ENCODE assay signal across 18 cellular contexts in the genomic region with DNA sequence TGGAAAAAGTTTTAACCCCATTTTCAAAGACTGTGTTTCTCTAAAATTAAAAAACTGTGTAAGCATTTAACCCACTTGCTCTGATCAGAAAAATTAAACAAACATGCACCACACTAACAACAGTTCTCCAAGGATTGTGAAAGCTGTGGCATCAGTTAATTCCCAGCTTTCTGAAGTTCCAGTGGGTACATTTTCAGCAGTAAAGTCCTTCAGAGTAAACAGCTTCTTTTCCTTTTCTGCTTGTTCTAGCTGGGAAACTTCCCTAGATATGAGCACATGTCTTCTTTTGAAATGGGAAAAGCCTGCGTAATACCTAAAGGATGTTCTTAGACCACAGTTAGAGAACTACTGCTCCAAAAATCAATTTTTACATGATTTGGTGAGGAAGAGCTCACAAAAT. TPM values are rescaled to one million over a fixed set of nuclear protein-coding genes. Genes with fewer than 3 reads are reported as not detected.
A peak's percentile ranks its signal among the peaks of the same experiment; 100 is the strongest.
DNase-seq lines count a peak whose midpoint lies in the region; ATAC-seq and TF ChIP-seq lines count a peak whose summit lies in the region.
"Had no signal": no experiment of that assay in that cellular context is flagged by ENCODE, and none has a peak within 500 bp of the region (broad histone marks: within the 10 kb centered on the region; RNA-seq: fewer than 3 reads in every experiment).

No MANE protein-coding gene starts in this region.

- no peaks in the 10 kb centered on the region for H3K9me2 ChIP-seq in SK-N-SH

- peaks cover 61% of the 10 kb centered on the region for H3F3A ChIP-seq in SK-N-SH (replicated peaks; ENCODE audit: insufficient read depth)

- TF ChIP-seq POLR2A in vagina (IDR thresholded peaks at IDR 0.05) (no peak), erythroblast (IDR thresholded peaks at IDR 0.05; ENCODE audit: low read length) (no peak)

- no peak for DNase-seq in SK-N-SH
- DNase-seq in fibroblast of peridontal ligament (ENCODE audit: extremely low read depth), result peak; percentile 59
- no peak for DNase-seq in psoas muscle
- no peak for DNase-seq in vagina (ENCODE audit: extremely low spot score in 2 of 2)
- DNase-seq in erythroblast (lab: John Stamatoyannopoulos, UW), result no peak
- DNase-seq in middle frontal gyrus (ENCODE audit: extremely low spot score, low spot score), result no peak
- no peak for DNase-seq in HK-2 (ENCODE audit: unreplicated experiment)
- DNase-seq: Calu3; CD4-positive, alpha-beta memory T cell; DMS79; NCI-H1092 treated with DMSO at 0.1 percent for 48 hours; NCI-H1694; NCI-H2227 treated with DMSO at 0.1 percent for 48 hours; NCI-H524 had no signal

- peak overlapping the region; percentile 92 for H3K4me2 ChIP-seq in SK-N-SH
- H3K4me2 ChIP-seq: GM23338 had no signal

- TF ChIP-seq CTCF in SK-N-SH (IDR thresholded peaks at IDR 0.05), result no peak
- no peak for TF ChIP-seq CTCF in psoas muscle (IDR thresholded peaks at IDR 0.05)
- no peak for TF ChIP-seq CTCF in vagina (IDR thresholded peaks at IDR 0.05)

- no peak for ATAC-seq in SK-N-SH treated with all-trans-retinoic acid at 6 μM for 48 hours
- ATAC-seq in psoas muscle, result no peak
- ATAC-seq: GM23338 had no signal

- no peak overlapping the region for H2AFZ ChIP-seq in SK-N-SH (ENCODE audit: low read depth)
- H2AFZ ChIP-seq: GM23338 had no signal

- no peak for TF ChIP-seq RAD21 in SK-N-SH (IDR thresholded peaks at IDR 0.05; ENCODE audit: low read length)

- POLR2A ChIA-PET in SK-N-SH (lab: Yijun Ruan, JAX), result no interaction called here

- H3K27ac ChIP-seq in SK-N-SH (ENCODE audit: low read depth in 2 of 2, low read length in 1 of 2) (peak overlapping the region; percentile 91 to 99), psoas muscle (peak overlapping the region; percentile 91), vagina (peak overlapping the region; percentile 99)
- H3K27ac ChIP-seq: 22Rv1 had no signal

- H3K27me3 ChIP-seq in SK-N-SH (ENCODE audit: insufficient read depth) (no peaks in the 10 kb centered on the region), psoas muscle (ENCODE audit: insufficient read depth in 3 of 3, low read length in 2 of 3) (peaks cover 0 to 6% (median 0%) of the 10 kb centered on the region in 3 donors), vagina (no peaks in the 10 kb centered on the region)

- H3K9me3 ChIP-seq in SK-N-SH (no peaks in the 10 kb centered on the region), psoas muscle (no peaks in the 10 kb centered on the region), vagina (no peaks in the 10 kb centered on the region)

- H3K4me1 ChIP-seq in SK-N-SH (ENCODE audit: control insufficient read depth in 1 of 2, insufficient read depth in 2 of 2, low read depth in 1 of 2, low read length in 1 of 2) (peaks cover 6 to 46% of the 10 kb centered on the region in 2 experiments), psoas muscle (peaks cover 73% of the 10 kb centered on the region), vagina (peaks cover 73% of the 10 kb centered on the region)

- CTCF ChIA-PET in SK-N-SH (lab: Yijun Ruan, JAX), result interaction anchor here (1.3 to 2.3 kb wide), 2 partner anchors 10 to 14 kb away, joined by 3 to 10 read pairs; no protein-coding TSS in a partner anchor

- peaks cover 23% of the 10 kb centered on the region; the same call in 1 of the 2 replicates for H4K20me1 ChIP-seq in SK-N-SH (ENCODE audit: insufficient read depth)

- H3K79me2 ChIP-seq in SK-N-SH (ENCODE audit: insufficient read depth), result peaks cover 100% of the 10 kb centered on the region

- intact Hi-C loops in psoas muscle (cut with DNase I) (loop anchor here in 1 of 2 donors (5.0 kb wide), 1 partner anchor 92 kb away; no protein-coding TSS in a partner anchor), vagina (cut with DNase I) (no loop called here)

- 58% methylated on average over 1 of the region's 1 CpG for WGBS in SK-N-SH (ENCODE audit: low lambda C conversion rate)
- 81 to 88% (median 87%) methylated on average over 1 of the region's 1 CpG for WGBS in psoas muscle, 3 donors

- no peak for TF ChIP-seq EP300 in SK-N-SH (IDR thresholded peaks at IDR 0.05; ENCODE audit: borderline replicate concordance in 1 of 2, low read depth in 1 of 2, low read length in 1 of 2)

- H3K36me3 ChIP-seq in SK-N-SH (replicated peaks in 1 of 2; ENCODE audit: control insufficient read depth in 1 of 2, insufficient read depth in 2 of 2, low read length in 1 of 2) (peaks cover 24 to 72% of the 10 kb centered on the region in 2 experiments), psoas muscle (ENCODE audit: insufficient read depth in 1 of 2, low read depth in 1 of 2) (no peaks in the 10 kb centered on the region), vagina (no peaks in the 10 kb centered on the region)

- H3K4me3 ChIP-seq in SK-N-SH (ENCODE audit: low read depth in 2 of 2, low read length in 1 of 2), result peak overlapping the region in 1 of 2 experiments; percentile 32; a peak in 1 of 4 replicates
- peak overlapping the region; percentile 8 for H3K4me3 ChIP-seq in psoas muscle
- no peak overlapping the region for H3K4me3 ChIP-seq in vagina
- H3K4me3 ChIP-seq: GM23338 had no signal

- peak overlapping the region; percentile 45 for H3K9ac ChIP-seq in SK-N-SH

TF ChIP-seq in SK-N-SH, 30 proteins besides CTCF, POLR2A, EP300 and RAD21:
- TF ChIP-seq, protein P1, sequence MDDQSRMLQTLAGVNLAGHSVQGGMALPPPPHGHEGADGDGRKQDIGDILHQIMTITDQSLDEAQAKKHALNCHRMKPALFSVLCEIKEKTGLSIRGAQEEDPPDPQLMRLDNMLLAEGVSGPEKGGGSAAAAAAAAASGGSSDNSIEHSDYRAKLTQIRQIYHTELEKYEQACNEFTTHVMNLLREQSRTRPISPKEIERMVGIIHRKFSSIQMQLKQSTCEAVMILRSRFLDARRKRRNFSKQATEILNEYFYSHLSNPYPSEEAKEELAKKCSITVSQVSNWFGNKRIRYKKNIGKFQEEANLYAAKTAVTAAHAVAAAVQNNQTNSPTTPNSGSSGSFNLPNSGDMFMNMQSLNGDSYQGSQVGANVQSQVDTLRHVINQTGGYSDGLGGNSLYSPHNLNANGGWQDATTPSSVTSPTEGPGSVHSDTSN (IDR thresholded peaks at IDR 0.05), result no peak
- TF ChIP-seq JUND (IDR thresholded peaks at IDR 0.05) (no peak), RXRA (IDR thresholded peaks at IDR 0.05; ENCODE audit: borderline replicate concordance, low read depth) (no peak), TAF1 (IDR thresholded peaks at IDR 0.05; ENCODE audit: borderline replicate concordance, low read depth, low read length) (no peak)
- TF ChIP-seq, protein P2, sequence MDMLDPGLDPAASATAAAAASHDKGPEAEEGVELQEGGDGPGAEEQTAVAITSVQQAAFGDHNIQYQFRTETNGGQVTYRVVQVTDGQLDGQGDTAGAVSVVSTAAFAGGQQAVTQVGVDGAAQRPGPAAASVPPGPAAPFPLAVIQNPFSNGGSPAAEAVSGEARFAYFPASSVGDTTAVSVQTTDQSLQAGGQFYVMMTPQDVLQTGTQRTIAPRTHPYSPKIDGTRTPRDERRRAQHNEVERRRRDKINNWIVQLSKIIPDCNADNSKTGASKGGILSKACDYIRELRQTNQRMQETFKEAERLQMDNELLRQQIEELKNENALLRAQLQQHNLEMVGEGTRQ (IDR thresholded peaks at IDR 0.05; ENCODE audit: borderline replicate concordance, low read depth, low read length), result no peak

TF ChIP-seq in SK-N-SH treated with all-trans-retinoic acid at 6 μM for 48 hours, 23 proteins besides CTCF, POLR2A, EP300 and RAD21:
- TF ChIP-seq TOX (CRISPR knock-in tag; IDR thresholded peaks at IDR 0.05; ENCODE audit: borderline replicate concordance) (no peak), RARB (CRISPR knock-in tag; IDR thresholded peaks at IDR 0.05) (no peak), CSDC2 (CRISPR knock-in tag; IDR thresholded peaks at IDR 0.05) (no peak), PPARA (CRISPR knock-in tag; IDR thresholded peaks at IDR 0.05; ENCODE audit: borderline replicate concordance) (no peak), ZNF565 (CRISPR knock-in tag; conservative IDR thresholded peaks at IDR 0.05; ENCODE audit: low read depth) (no peak)
- TF ChIP-seq, protein P3, sequence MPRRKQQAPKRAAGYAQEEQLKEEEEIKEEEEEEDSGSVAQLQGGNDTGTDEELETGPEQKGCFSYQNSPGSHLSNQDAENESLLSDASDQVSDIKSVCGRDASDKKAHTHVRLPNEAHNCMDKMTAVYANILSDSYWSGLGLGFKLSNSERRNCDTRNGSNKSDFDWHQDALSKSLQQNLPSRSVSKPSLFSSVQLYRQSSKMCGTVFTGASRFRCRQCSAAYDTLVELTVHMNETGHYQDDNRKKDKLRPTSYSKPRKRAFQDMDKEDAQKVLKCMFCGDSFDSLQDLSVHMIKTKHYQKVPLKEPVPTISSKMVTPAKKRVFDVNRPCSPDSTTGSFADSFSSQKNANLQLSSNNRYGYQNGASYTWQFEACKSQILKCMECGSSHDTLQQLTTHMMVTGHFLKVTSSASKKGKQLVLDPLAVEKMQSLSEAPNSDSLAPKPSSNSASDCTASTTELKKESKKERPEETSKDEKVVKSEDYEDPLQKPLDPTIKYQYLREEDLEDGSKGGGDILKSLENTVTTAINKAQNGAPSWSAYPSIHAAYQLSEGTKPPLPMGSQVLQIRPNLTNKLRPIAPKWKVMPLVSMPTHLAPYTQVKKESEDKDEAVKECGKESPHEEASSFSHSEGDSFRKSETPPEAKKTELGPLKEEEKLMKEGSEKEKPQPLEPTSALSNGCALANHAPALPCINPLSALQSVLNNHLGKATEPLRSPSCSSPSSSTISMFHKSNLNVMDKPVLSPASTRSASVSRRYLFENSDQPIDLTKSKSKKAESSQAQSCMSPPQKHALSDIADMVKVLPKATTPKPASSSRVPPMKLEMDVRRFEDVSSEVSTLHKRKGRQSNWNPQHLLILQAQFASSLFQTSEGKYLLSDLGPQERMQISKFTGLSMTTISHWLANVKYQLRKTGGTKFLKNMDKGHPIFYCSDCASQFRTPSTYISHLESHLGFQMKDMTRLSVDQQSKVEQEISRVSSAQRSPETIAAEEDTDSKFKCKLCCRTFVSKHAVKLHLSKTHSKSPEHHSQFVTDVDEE (CRISPR knock-in tag; IDR thresholded peaks at IDR 0.05), result no peak
- TF ChIP-seq, protein P4, sequence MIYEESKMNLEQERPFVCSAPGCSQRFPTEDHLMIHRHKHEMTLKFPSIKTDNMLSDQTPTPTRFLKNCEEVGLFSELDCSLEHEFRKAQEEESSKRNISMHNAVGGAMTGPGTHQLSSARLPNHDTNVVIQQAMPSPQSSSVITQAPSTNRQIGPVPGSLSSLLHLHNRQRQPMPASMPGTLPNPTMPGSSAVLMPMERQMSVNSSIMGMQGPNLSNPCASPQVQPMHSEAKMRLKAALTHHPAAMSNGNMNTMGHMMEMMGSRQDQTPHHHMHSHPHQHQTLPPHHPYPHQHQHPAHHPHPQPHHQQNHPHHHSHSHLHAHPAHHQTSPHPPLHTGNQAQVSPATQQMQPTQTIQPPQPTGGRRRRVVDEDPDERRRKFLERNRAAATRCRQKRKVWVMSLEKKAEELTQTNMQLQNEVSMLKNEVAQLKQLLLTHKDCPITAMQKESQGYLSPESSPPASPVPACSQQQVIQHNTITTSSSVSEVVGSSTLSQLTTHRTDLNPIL (CRISPR knock-in tag; IDR thresholded peaks at IDR 0.05; ENCODE audit: low read depth), result no peak

RNA-seq across cellular contexts. Expression of a gene that starts 11.1 kb away (rescaled TPM):
- polyA plus RNA-seq in SK-N-SH (2012; rRNA removed) (356 and 431 TPM in 2 replicates), psoas muscle (10 to 100 TPM; 27.7 to 64.1 (median 53.7) TPM)
- 352 and 421 TPM in 2 replicates for polyA plus RNA-seq in SK-N-SH (2012; cell fraction: cytosol; rRNA removed)
- 197 and 345 TPM in 2 replicates for polyA plus RNA-seq in SK-N-SH (2012; cell fraction: nucleus; rRNA removed)
- total RNA-seq in psoas muscle (100 to 1,000 TPM in 3 of 4 donors, 10 to 100 TPM in 1; 61.4 to 256 (median 116) TPM), vagina (108 TPM)
- total RNA-seq: CD4-positive, alpha-beta memory T cell; GM23338; MCF 10A had no signal
- polyA plus RNA-seq: CD4-positive, alpha-beta memory T cell had no signal
